Comparison of ENCODE assay signal across 34 cellular contexts in genomic region chr9:105226055-105226454, GRCh38.
"Had no signal": no experiment of that assay in that cellular context is flagged by ENCODE, and none has a peak within 500 bp of the region (broad histone marks: within the 10 kb centered on the region; RNA-seq: fewer than 3 reads in every experiment).

No MANE protein-coding gene starts in this region.

- H3K27me3 ChIP-seq: MG63 had no signal

- H3K4me3 ChIP-seq: MG63 had no signal

- DNase-seq: Karpas-422, Kasumi-1, MG63, MM.1S, MV-4-11, NCI-H1048, NCI-H1092, NCI-H1092 treated with DMSO at 0.1 percent for 48 hours, NCI-H1105, NCI-H1105 treated with DMSO at 0.1 percent for 48 hours, NCI-H1417, NCI-H1417 treated with DMSO at 0.1 percent for 48 hours, NCI-H1436, NCI-H1436 treated with DMSO at 0.1 percent for 48 hours, NCI-H146, NCI-H1694, NCI-H1694 treated with DMSO at 0.1 percent for 48 hours, NCI-H187, NCI-H187 treated with DMSO at 0.1 percent for 48 hours, NCI-H1930, NCI-H2029, NCI-H2029 treated with DMSO at 0.1 percent for 48 hours, NCI-H2081, NCI-H2081 treated with DMSO at 0.1 percent for 48 hours, NCI-H2107, NCI-H2171, NCI-H2171 treated with DMSO at 0.1 percent for 48 hours, NCI-H2227 treated with DMSO at 0.1 percent for 48 hours, NCI-H226, NCI-H345, NCI-H446, NCI-H446 treated with DMSO at 0.1 percent for 48 hours, NCI-H510A, NCI-H510A treated with DMSO at 0.1 percent for 48 hours had no signal

- H3K36me3 ChIP-seq: MG63 had no signal
